16 cellular contexts compared by ENCODE assay signal in genomic region chr1:228004887-228005462, GRCh38. TPM values are rescaled to one million over a fixed set of nuclear protein-coding genes. Genes with fewer than 3 reads are reported as not detected.
A peak's percentile ranks its signal among the peaks of the same experiment; 100 is the strongest.
DNase-seq lines count a peak whose midpoint lies in the region; ATAC-seq, FAIRE-seq and TF ChIP-seq lines count a peak whose summit lies in the region.
"Had no signal": no experiment of that assay in that cellular context is flagged by ENCODE, and none has a peak within 500 bp of the region (broad histone marks: within the 10 kb centered on the region; RNA-seq: fewer than 3 reads in every experiment).

No MANE protein-coding gene starts in this region.

- TF ChIP-seq CTCF in left ventricle myocardium inferior (IDR thresholded peaks at IDR 0.05; ENCODE audit: borderline replicate concordance) (no peak), OCI-LY7 (conservative IDR thresholded peaks at IDR 0.05; ENCODE audit: low read length) (no peak)

- H4K20me1 ChIP-seq in OCI-LY7 (ENCODE audit: insufficient read depth, low read length), result no peaks in the 10 kb centered on the region

- H3K27ac ChIP-seq in left ventricle myocardium inferior (replicated peaks), result no peak overlapping the region
- H3K27ac ChIP-seq in OCI-LY7 (ENCODE audit: low read depth, low read length, poor library complexity, severe bottlenecking), result no peak overlapping the region
- H3K27ac ChIP-seq: heart right ventricle, SJSA1 had no signal

- intact Hi-C loops in cardiac septum (cut with DNase I) (loop anchor here (5.0 to 10.0 kb wide), 2 partner anchors 67 to 120 kb away; no protein-coding TSS in a partner anchor), left ventricle myocardium inferior (cut with micrococcal nuclease) (no loop called here), OCI-LY7 (cut with micrococcal nuclease; ENCODE audit: unreplicated experiment) (no loop called here)

- H3K4me2 ChIP-seq in OCI-LY7 (ENCODE audit: low read length), result peak overlapping the region; percentile 38

- peak overlapping the region; percentile 34; the same call in 1 of the 2 replicates for H2AFZ ChIP-seq in OCI-LY7 (ENCODE audit: low read length)

- CTCF ChIA-PET in OCI-LY7 (lab: Charles Lee; ENCODE audit: unreplicated experiment), result interaction anchor here (0.7 kb wide), 1 partner anchor 253 kb away, joined by 6 read pairs; no protein-coding TSS in a partner anchor

- peaks cover 98% of the 10 kb centered on the region for H3K27me3 ChIP-seq in left ventricle myocardium inferior (ENCODE audit: low read depth)

- no peak for FAIRE-seq in urothelium cell line (lab: Jason Lieb, UNC)
- FAIRE-seq: GM18507 had no signal

- H3K4me1 ChIP-seq in left ventricle myocardium inferior (peaks cover 6% of the 10 kb centered on the region), OCI-LY7 (ENCODE audit: insufficient read depth, low read length, poor library complexity, severe bottlenecking) (peaks cover 13% of the 10 kb centered on the region)
- H3K4me1 ChIP-seq: SJSA1 had no signal

- no peaks in the 10 kb centered on the region for H3K9me2 ChIP-seq in OCI-LY7 (ENCODE audit: insufficient read depth, low read length)

- H3K9me3 ChIP-seq in left ventricle myocardium inferior (replicated peaks), result no peaks in the 10 kb centered on the region
- H3K9me3 ChIP-seq in OCI-LY7 (ENCODE audit: low read length), result no peaks in the 10 kb centered on the region
- H3K9me3 ChIP-seq: heart right ventricle, SJSA1 had no signal

- no peaks in the 10 kb centered on the region for H3K36me3 ChIP-seq in left ventricle myocardium inferior
- no peaks in the 10 kb centered on the region for H3K36me3 ChIP-seq in OCI-LY7 (ENCODE audit: insufficient read depth, low read length)
- H3K36me3 ChIP-seq: heart right ventricle, SJSA1 had no signal

- no peak overlapping the region for H3K4me3 ChIP-seq in left ventricle myocardium inferior
- H3K4me3 ChIP-seq in OCI-LY7 (ENCODE audit: low read depth, low read length, poor library complexity, severe bottlenecking), result no peak overlapping the region
- H3K4me3 ChIP-seq: heart right ventricle, SJSA1 had no signal

- DNase-seq in cardiac septum (ENCODE audit: low spot score) (peak; percentile 55), left ventricle myocardium inferior (no peak), OCI-LY7 (ENCODE audit: low spot score) (no peak), left lobe of liver (ENCODE audit: low spot score) (peak; percentile 31), urothelium cell line (ENCODE audit: low spot score) (peak; percentile 7), NK-92 (lab: John Stamatoyannopoulos, UW; ENCODE audit: unreplicated experiment) (no peak)
- DNase-seq: left cardiac atrium, naive B cell, NCI-H2227 treated with DMSO at 0.1 percent for 48 hours had no signal

- ATAC-seq in left lobe of liver (no peak), HG03139 (IDR thresholded peaks at IDR 0.05; ENCODE audit: unreplicated experiment) (no peak), HG03432 (IDR thresholded peaks at IDR 0.05; ENCODE audit: unreplicated experiment) (no peak)

- no peaks in the 10 kb centered on the region for H3K79me2 ChIP-seq in OCI-LY7 (ENCODE audit: insufficient read depth, low read depth, low read length)

- POLR2A ChIA-PET in OCI-LY7 (lab: Charles Lee), result interaction anchor here (0.6 kb wide), 1 partner anchor 258 kb away, joined by 4 read pairs; no protein-coding TSS in a partner anchor

- BruUV-seq in OCI-LY7 (replicated peaks; lab: Mats Ljungman, UMichigan), result no TSS peak

RNA-seq across cellular contexts. Expression of gene WNT3A, which starts 1.8 kb away (rescaled TPM):
- total RNA-seq in cardiac septum, result not detected
- total RNA-seq in left ventricle myocardium inferior, result not detected
- total RNA-seq in OCI-LY7 (2014; rRNA removed; shearing (Covaris generic)), result not detected in 2 replicates
- total RNA-seq in OCI-LY7 (2022), result not detected in 2 replicates
- total RNA-seq in left lobe of liver, result not detected
- total RNA-seq: activated CD8-positive, alpha-beta T cell treated with anti-CD3 and anti-CD28 coated beads for 36 hours; dermis blood vessel endothelial cell; heart right ventricle; left cardiac atrium; SJSA1 had no signal

RNA-seq across cellular contexts. Expression of gene WNT9A, which starts 57.2 kb away (rescaled TPM):
- total RNA-seq in cardiac septum, result 6.5 TPM
- 4.8 TPM for total RNA-seq in left ventricle myocardium inferior
- total RNA-seq in OCI-LY7 (2014; rRNA removed; shearing (Covaris generic)), result not detected in 2 replicates
- total RNA-seq in OCI-LY7 (2022), result not detected in 2 replicates
- 0.05 TPM for total RNA-seq in left lobe of liver
- total RNA-seq: activated CD8-positive, alpha-beta T cell treated with anti-CD3 and anti-CD28 coated beads for 36 hours had no signal

Comparison
In these comparisons a context has a peak if more than half of its experiments do, and no peak if none do; other contexts are left out.
1. DNase-seq: peak in cardiac septum (single experiment), left lobe of liver (single experiment) and urothelium cell line (single experiment); none in left ventricle myocardium inferior (single experiment), OCI-LY7 (single experiment) and NK-92 (single experiment).